In genomic region chr1:102872526-102872925, GRCh38 we compare ENCODE assay signal across 18 cellular contexts.
"Had no signal": no experiment of that assay in that cellular context is flagged by ENCODE, and none has a peak within 500 bp of the region (broad histone marks: within the 10 kb centered on the region; RNA-seq: fewer than 3 reads in every experiment).

No MANE protein-coding gene starts in this region.

- H3K36me3 Mint-ChIP-seq: stimulated activated effector memory CD8-positive, alpha-beta T cell treated with anti-CD3 and anti-CD28 coated beads, Interleukin-12 subunit alpha, Interleukin-12 subunit beta, amount 100 ng/mL, for 72 hours; type B pancreatic cell had no signal

- H3K36me3 ChIP-seq: esophagus squamous epithelium, gastroesophageal sphincter, right atrium auricular region, suprapubic skin, thyroid gland had no signal

- H3K9me3 ChIP-seq: gastroesophageal sphincter, right atrium auricular region, thyroid gland had no signal

- H3K27me3 ChIP-seq: esophagus squamous epithelium, gastroesophageal sphincter, right atrium auricular region, suprapubic skin, thyroid gland had no signal

- H3K4me3 Mint-ChIP-seq: effector memory CD8-positive, alpha-beta T cell; naive thymus-derived CD4-positive, alpha-beta T cell; nephron progenitor cell; stimulated activated effector memory CD8-positive, alpha-beta T cell treated with anti-CD3 and anti-CD28 coated beads, Interleukin-12 subunit alpha, Interleukin-12 subunit beta, amount 100 ng/mL, for 72 hours; type B pancreatic cell had no signal

- H3K27ac Mint-ChIP-seq: effector memory CD8-positive, alpha-beta T cell; naive thymus-derived CD4-positive, alpha-beta T cell; nephron progenitor cell; stimulated activated effector memory CD8-positive, alpha-beta T cell treated with anti-CD3 and anti-CD28 coated beads, Interleukin-12 subunit alpha, Interleukin-12 subunit beta, amount 100 ng/mL, for 72 hours; type B pancreatic cell had no signal

- H3K4me3 ChIP-seq: esophagus squamous epithelium, gastroesophageal sphincter, right atrium auricular region, suprapubic skin, thyroid gland had no signal

- H3K27ac ChIP-seq: esophagus squamous epithelium, gastroesophageal sphincter, right atrium auricular region, suprapubic skin, thyroid gland had no signal

- H3K4me1 Mint-ChIP-seq: naive thymus-derived CD4-positive, alpha-beta T cell; nephron progenitor cell; stimulated activated effector memory CD8-positive, alpha-beta T cell treated with anti-CD3 and anti-CD28 coated beads, Interleukin-12 subunit alpha, Interleukin-12 subunit beta, amount 100 ng/mL, for 72 hours had no signal

- H3K4me1 ChIP-seq: esophagus squamous epithelium, gastroesophageal sphincter, right atrium auricular region, suprapubic skin, thyroid gland had no signal

- DNase-seq: effector memory CD8-positive, alpha-beta T cell; esophagus squamous epithelium; foreskin fibroblast; glutamatergic neuron; kidney; left colon; naive thymus-derived CD4-positive, alpha-beta T cell; nephron progenitor cell; posterior cingulate gyrus; small intestine; stimulated activated CD4-positive, alpha-beta T cell treated with anti-CD3 and anti-CD28 coated beads, Interleukin-2, amount 100 ng/mL, for 48 hours; stimulated activated naive CD8-positive, alpha-beta T cell treated with anti-CD3 and anti-CD28 coated beads, Interleukin-15, Interleukin-2, amounts not matched to agents 100 U/mL and 50 U/mL, for 24 hours; thyroid gland had no signal

- H3K27me3 Mint-ChIP-seq: effector memory CD8-positive, alpha-beta T cell; naive thymus-derived CD4-positive, alpha-beta T cell; type B pancreatic cell had no signal
